In genomic region chr3:129015388-129016105, GRCh38 we compare ENCODE assay signal across 9 cellular contexts. TPM values are rescaled to one million over a fixed set of nuclear protein-coding genes. Genes with fewer than 3 reads are reported as not detected.
DNase-seq lines count a peak whose midpoint lies in the region; ATAC-seq and TF ChIP-seq lines count a peak whose summit lies in the region.
"Had no signal": no experiment of that assay in that cellular context is flagged by ENCODE, and none has a peak within 500 bp of the region (broad histone marks: within the 10 kb centered on the region; RNA-seq: fewer than 3 reads in every experiment).

No MANE protein-coding gene starts in this region.

- no peaks in the 10 kb centered on the region for H3K27me3 ChIP-seq in HCT116 (ENCODE audit: insufficient read depth, low read length)
- H3K27me3 ChIP-seq in esophagus squamous epithelium, result no peaks in the 10 kb centered on the region

- no peak overlapping the region for H3K4me3 ChIP-seq in HCT116 (replicated peaks in 1 of 2; ENCODE audit: low read depth in 1 of 2, low read length in 2 of 2)
- H3K4me3 ChIP-seq in esophagus squamous epithelium, result no peak overlapping the region

- H2AFZ ChIP-seq in HCT116 (ENCODE audit: low read depth, low read length, poor library complexity, severe bottlenecking), result no peak overlapping the region

- intact Hi-C loops in HCT116 (cut with micrococcal nuclease) (no loop called here), esophagus squamous epithelium (cut with DNase I) (no loop called here)
- intact Hi-C loops in activated CD4-positive, alpha-beta memory T cell treated with anti-CD3 and anti-CD28 coated beads for 36 hours (cut with micrococcal nuclease), result loop anchor here (1.0 to 5.0 kb wide), 3 partner anchors 21 to 138 kb away; partner anchors contain the start of genes ACAD9 and CFAP92

- peak overlapping the region; percentile 62 for H3K4me3 Mint-ChIP-seq in activated CD4-positive, alpha-beta memory T cell treated with anti-CD3 and anti-CD28 coated beads for 36 hours

- H3K9me2 ChIP-seq in HCT116 (ENCODE audit: insufficient read depth), result no peaks in the 10 kb centered on the region

- no peaks in the 10 kb centered on the region for H4K20me1 ChIP-seq in HCT116 (ENCODE audit: insufficient read depth)

- TF ChIP-seq CTCF in HCT116 (IDR thresholded peaks at IDR 0.05 in 2 of 3, conservative IDR thresholded peaks at IDR 0.05 in 1 of 3; ENCODE audit: borderline replicate concordance in 1 of 3, insufficient read depth in 1 of 3, low read depth in 2 of 3, low read length in 2 of 3) (no peak), esophagus squamous epithelium (IDR thresholded peaks at IDR 0.05) (no peak)

- RAD21 ChIA-PET in HCT116 (lab: Charles Lee; ENCODE audit: low non-redundant PET in 1 of 2, low total read pairs in 2 of 2, uncharacterized antibody in 2 of 2, unreplicated experiment in 2 of 2), result interaction anchor here (1.1 to 1.7 kb wide), 2 partner anchors 12 to 45 kb away, joined by 4 to 6 read pairs; no protein-coding TSS in a partner anchor

- ATAC-seq in HCT116, result no peak

- DNase-seq in HCT116 (ENCODE audit: low read depth, low spot score), result no peak
- DNase-seq in activated CD4-positive, alpha-beta memory T cell treated with anti-CD3 and anti-CD28 coated beads for 36 hours, result peak; percentile 66
- no peak for DNase-seq in esophagus squamous epithelium (lab: John Stamatoyannopoulos, UW)
- peak; percentile 39 for DNase-seq in stimulated activated CD4-positive, alpha-beta T cell treated with anti-CD3 and anti-CD28 coated beads, Interleukin-1b, Interleukin-23, amount 100 ng/mL, for 48 hours
- DNase-seq in MV-4-11 (lab: John Stamatoyannopoulos, UW), result no peak
- DNase-seq in CD1c-positive myeloid dendritic cell (ENCODE audit: extremely low spot score), result no peak
- no peak for DNase-seq in islet precursor cell
- no peak for DNase-seq in DMS153 (lab: John Stamatoyannopoulos, UW)

- H3K27ac Mint-ChIP-seq in activated CD4-positive, alpha-beta memory T cell treated with anti-CD3 and anti-CD28 coated beads for 36 hours, result peak overlapping the region; percentile 93

- no peak for TF ChIP-seq RAD21 in HCT116 (IDR thresholded peaks at IDR 0.05; ENCODE audit: low read depth)

- BruUV-seq in HCT116 (replicated peaks; lab: Mats Ljungman, UMichigan), result no TSS peak

- CTCF ChIA-PET in HCT116 (lab: Charles Lee), result interaction anchor here (0.7 to 2.8 kb wide), 11 partner anchors 8 to 234 kb away, joined by 3 to 27 read pairs (median 4); partner anchors contain the start of genes CFAP92, COPG1 and RAB43
- CTCF ChIA-PET in activated CD4-positive, alpha-beta memory T cell treated with anti-CD3 and anti-CD28 coated beads for 36 hours (lab: Charles Lee), result interaction anchor here (0.6 to 6.3 kb wide), 27 partner anchors 8 to 230 kb away, joined by 3 to 91 read pairs (median 5); partner anchors contain the start of genes ACAD9, CFAP92, CNBP and EFCC1

- no peaks in the 10 kb centered on the region for H3K9me3 Mint-ChIP-seq in activated CD4-positive, alpha-beta memory T cell treated with anti-CD3 and anti-CD28 coated beads for 36 hours

- no peaks in the 10 kb centered on the region for H3K9me3 ChIP-seq in HCT116 (ENCODE audit: control insufficient read depth in 1 of 2, insufficient read depth in 1 of 2, low read depth in 1 of 2, low read length in 2 of 2)
- H3K9me3 ChIP-seq in esophagus squamous epithelium, result no peaks in the 10 kb centered on the region

- H3K9ac ChIP-seq in HCT116 (ENCODE audit: low read length), result no peak overlapping the region

- peaks cover 11 to 17% of the 10 kb centered on the region in 2 experiments for H3K4me1 ChIP-seq in HCT116 (ENCODE audit: control insufficient read depth in 1 of 2, insufficient read depth in 2 of 2, low read length in 2 of 2)
- H3K4me1 ChIP-seq in esophagus squamous epithelium, result peaks cover 15 to 72% (median 28%) of the 10 kb centered on the region in 3 donors

- no peaks in the 10 kb centered on the region for H3K79me2 ChIP-seq in HCT116 (ENCODE audit: insufficient read depth, low read length)

- peak overlapping the region; percentile 33 for H3K4me2 ChIP-seq in HCT116 (ENCODE audit: low read length)

- no peaks in the 10 kb centered on the region for H3K36me3 Mint-ChIP-seq in activated CD4-positive, alpha-beta memory T cell treated with anti-CD3 and anti-CD28 coated beads for 36 hours

- TF ChIP-seq POLR2A in HCT116 (IDR thresholded peaks at IDR 0.05; ENCODE audit: borderline replicate concordance, extremely low read depth, insufficient read depth, insufficient read length) (no peak), esophagus squamous epithelium (IDR thresholded peaks at IDR 0.05) (no peak)

- 53 to 58% methylated on average over 12 to 16 of the region's 19 CpGs for WGBS in esophagus squamous epithelium, 2 donors

- no peak overlapping the region for H3K27ac ChIP-seq in HCT116 (ENCODE audit: low read depth, low read length)
- H3K27ac ChIP-seq in esophagus squamous epithelium, result peak overlapping the region; percentile 48 to 84 (median 76)

- no peaks in the 10 kb centered on the region for H3K36me3 ChIP-seq in HCT116 (ENCODE audit: control insufficient read depth in 1 of 2, insufficient read depth in 2 of 2, low read length in 2 of 2)
- H3K36me3 ChIP-seq in esophagus squamous epithelium, result no peaks in the 10 kb centered on the region

- H3K27me3 Mint-ChIP-seq in activated CD4-positive, alpha-beta memory T cell treated with anti-CD3 and anti-CD28 coated beads for 36 hours, result no peaks in the 10 kb centered on the region

- POLR2A ChIA-PET in HCT116 (lab: Charles Lee), result interaction anchor here (1.3 to 1.5 kb wide), 2 partner anchors 11 to 12 kb away, joined by 3 to 5 read pairs; no protein-coding TSS in a partner anchor
- POLR2A ChIA-PET in activated CD4-positive, alpha-beta memory T cell treated with anti-CD3 and anti-CD28 coated beads for 36 hours (lab: Charles Lee), result interaction anchor here (0.5 to 4.4 kb wide), 10 partner anchors 8 to 301 kb away, joined by 3 to 26 read pairs (median 6); partner anchors contain the start of genes CFAP92 and RAB43

- peaks cover 34% of the 10 kb centered on the region for H3K4me1 Mint-ChIP-seq in activated CD4-positive, alpha-beta memory T cell treated with anti-CD3 and anti-CD28 coated beads for 36 hours (ENCODE audit: low read depth)

TF ChIP-seq in HCT116, 20 proteins besides CTCF, POLR2A, EP300 and RAD21:
- no peak for TF ChIP-seq SIN3A (IDR thresholded peaks at IDR 0.05; ENCODE audit: low read depth)
- TF ChIP-seq JUND (IDR thresholded peaks at IDR 0.05), result no peak
TF ChIP-seq in HCT116: peak in this region for 0.

RNA-seq across cellular contexts. Expression of gene EFCC1, which starts 14.4 kb away (rescaled TPM):
- total RNA-seq in HCT116 (2021; ENCODE audit: unreplicated experiment) (1.0 TPM), esophagus squamous epithelium (1 to 10 TPM in 1 of 4 donors, under 1 TPM in 3; 0.19 to 2.9 (median 0.48) TPM)
- 2.1 and 2.3 TPM in 2 replicates for polyA plus RNA-seq in HCT116 (2012)
- total RNA-seq in activated CD4-positive, alpha-beta memory T cell treated with anti-CD3 and anti-CD28 coated beads for 36 hours, result under 1 TPM; 0.12 to 0.24 TPM

RNA-seq across cellular contexts. Expression of gene CFAP92, which starts 21.7 kb away (rescaled TPM):
- total RNA-seq in HCT116 (2021; ENCODE audit: unreplicated experiment) (3.6 TPM), esophagus squamous epithelium (1 to 10 TPM in 1 of 4 donors, under 1 TPM in 3; 0.40 to 1.4 (median 0.98) TPM)
- polyA plus RNA-seq in HCT116 (2012), result 4.2 and 5.2 TPM in 2 replicates
- under 1 TPM in 1 of 2 experiments, not detected in 1; 0.24 TPM for total RNA-seq in activated CD4-positive, alpha-beta memory T cell treated with anti-CD3 and anti-CD28 coated beads for 36 hours

RNA-seq across cellular contexts. Expression of gene GP9, which starts 45.0 kb away (rescaled TPM):
- total RNA-seq in HCT116 (2021; ENCODE audit: unreplicated experiment), result not detected
- not detected in 2 replicates for polyA plus RNA-seq in HCT116 (2012)
- total RNA-seq in activated CD4-positive, alpha-beta memory T cell treated with anti-CD3 and anti-CD28 coated beads for 36 hours, result not detected
- not detected for total RNA-seq in esophagus squamous epithelium
- total RNA-seq: lower leg skin had no signal

Comparison
In these comparisons a context has a peak if more than half of its experiments do, and no peak if none do; other contexts are left out.
1. DNase-seq: peak in activated CD4-positive, alpha-beta memory T cell treated with anti-CD3 and anti-CD28 coated beads for 36 hours (single experiment) and stimulated activated CD4-positive, alpha-beta T cell treated with anti-CD3 and anti-CD28 coated beads, Interleukin-1b, Interleukin-23, amount 100 ng/mL, for 48 hours (single experiment); none in HCT116 (single experiment), esophagus squamous epithelium (single experiment), MV-4-11 (single experiment), CD1c-positive myeloid dendritic cell (single experiment), islet precursor cell (single experiment) and DMS153 (single experiment).